ENCODE assay signal across 1 cellular context in the genomic region with DNA sequence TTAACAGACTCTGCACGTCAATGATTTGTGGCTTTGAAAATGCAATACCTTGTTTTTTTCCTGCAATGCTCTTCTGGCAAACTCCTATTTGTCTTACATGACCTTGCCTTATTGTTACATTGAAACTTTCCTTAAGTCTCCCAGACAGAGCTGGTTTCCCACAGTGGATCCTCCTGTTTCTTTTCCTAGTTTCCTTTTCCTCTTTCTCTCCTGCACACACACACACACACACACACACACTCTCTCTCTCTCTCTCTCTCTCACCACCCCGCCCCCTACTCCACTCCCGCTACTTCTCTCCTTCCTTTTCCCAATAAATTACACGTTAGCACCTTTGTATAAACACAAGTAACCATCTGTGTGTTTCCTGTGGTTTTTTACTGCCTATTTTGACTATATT.
TF ChIP-seq lines count a peak whose summit lies in the region.

No MANE protein-coding gene starts in this region.

TF ChIP-seq in endothelial cell of umbilical vein, 7 proteins besides CTCF, POLR2A, EP300 and RAD21:
- TF ChIP-seq EZH2 (IDR thresholded peaks at IDR 0.05; ENCODE audit: borderline replicate concordance, low read depth, low read length, severe bottlenecking) (no peak), FOS (IDR thresholded peaks at IDR 0.05; ENCODE audit: borderline replicate concordance, insufficient read depth, low read length) (no peak), POLR2AphosphoS5 (IDR thresholded peaks at IDR 0.05; ENCODE audit: insufficient read depth, low read depth, low read length) (no peak), GATA2 (IDR thresholded peaks at IDR 0.05; ENCODE audit: insufficient read depth, insufficient read length, low read depth, low read length) (no peak), MAX (IDR thresholded peaks at IDR 0.05; ENCODE audit: insufficient read depth, insufficient read length) (no peak), JUN (IDR thresholded peaks at IDR 0.05; ENCODE audit: borderline replicate concordance, insufficient read depth, insufficient read length, low read depth) (no peak), MYC (IDR thresholded peaks at IDR 0.05; ENCODE audit: low read depth, low read length) (no peak)
